Comparison of ENCODE assay signal across 10 cellular contexts in genomic region chr1:23673086-23673813, GRCh38. TPM values are rescaled to one million over a fixed set of nuclear protein-coding genes. Genes with fewer than 3 reads are reported as not detected.
DNase-seq lines count a peak whose midpoint lies in the region; ATAC-seq, FAIRE-seq and TF ChIP-seq lines count a peak whose summit lies in the region.
"Had no signal": no experiment of that assay in that cellular context is flagged by ENCODE, and none has a peak within 500 bp of the region (broad histone marks: within the 10 kb centered on the region; RNA-seq: fewer than 3 reads in every experiment).

No MANE protein-coding gene starts in this region.

- no peak overlapping the region for H3K9ac ChIP-seq in endothelial cell of umbilical vein (replicated peaks; ENCODE audit: extremely low read depth, insufficient read depth, low read length)
- H3K9ac ChIP-seq: BLaER1 had no signal

- POLR2A ChIA-PET in endothelial cell of umbilical vein (lab: Charles Lee) = no interaction called here

- CTCF ChIA-PET in endothelial cell of umbilical vein (lab: Charles Lee) = interaction anchor here (0.6 to 1.3 kb wide), 9 partner anchors 8 to 234 kb away, joined by 3 to 6 read pairs (median 3); partner anchors contain the start of gene RPL11

- no TSS peak for BruUV-seq in endothelial cell of umbilical vein (replicated peaks; lab: Mats Ljungman, UMichigan)

- ATAC-seq in HG02885 (IDR thresholded peaks at IDR 0.05; ENCODE audit: poor library complexity, unreplicated experiment) (no peak), GM21737 (IDR thresholded peaks at IDR 0.05; ENCODE audit: unreplicated experiment) (no peak)

- peak; percentile 76 for FAIRE-seq in endothelial cell of umbilical vein (lab: Jason Lieb, UNC)

- no peak for TF ChIP-seq CTCF in endothelial cell of umbilical vein (IDR thresholded peaks at IDR 0.05; ENCODE audit: extremely low read depth in 1 of 2, insufficient read depth in 1 of 2, low read depth in 1 of 2, low read length in 2 of 2)

- H4K20me1 ChIP-seq in endothelial cell of umbilical vein (replicated peaks; ENCODE audit: control insufficient read depth, extremely low read depth, insufficient read depth, low read length) = no peaks in the 10 kb centered on the region
- H4K20me1 ChIP-seq: BLaER1 had no signal

- H3K79me2 ChIP-seq in endothelial cell of umbilical vein (ENCODE audit: control insufficient read depth, insufficient read depth, low read length) = no peaks in the 10 kb centered on the region

- no peaks in the 10 kb centered on the region for H3K9me1 ChIP-seq in endothelial cell of umbilical vein (replicated peaks; ENCODE audit: control insufficient read depth, extremely low read depth, insufficient read depth, low read length)

- H3K4me3 ChIP-seq in endothelial cell of umbilical vein (replicated peaks in 1 of 3; ENCODE audit: insufficient read depth in 1 of 3, low read depth in 1 of 3, low read length in 3 of 3) (no peak overlapping the region), skeletal muscle cell (ENCODE audit: low read depth, low read length) (no peak overlapping the region)
- H3K4me3 ChIP-seq: BLaER1 had no signal

- H3K36me3 ChIP-seq in endothelial cell of umbilical vein (ENCODE audit: control insufficient read depth in 2 of 2, extremely low read depth in 1 of 2, insufficient read depth in 2 of 2, low read length in 2 of 2) = no peaks in the 10 kb centered on the region
- H3K36me3 ChIP-seq: BLaER1 had no signal

- peaks cover 0 to 4% of the 10 kb centered on the region in 2 experiments for H3K27me3 ChIP-seq in endothelial cell of umbilical vein (ENCODE audit: control insufficient read depth in 2 of 2, insufficient read depth in 2 of 2, low read length in 2 of 2)
- H3K27me3 ChIP-seq: BLaER1 had no signal

- H3K4me1 ChIP-seq in endothelial cell of umbilical vein (ENCODE audit: control insufficient read depth, extremely low read depth, insufficient read depth, low read length) = no peaks in the 10 kb centered on the region
- H3K4me1 ChIP-seq: BLaER1 had no signal

- no peak for TF ChIP-seq POLR2A in endothelial cell of umbilical vein (IDR thresholded peaks at IDR 0.05; ENCODE audit: low read depth, low read length)

- intact Hi-C loops in endothelial cell of umbilical vein (cut with micrococcal nuclease) = no loop called here

- H3K4me2 ChIP-seq in endothelial cell of umbilical vein (ENCODE audit: insufficient read depth, low read length) = no peak overlapping the region
- H3K4me2 ChIP-seq: BLaER1 had no signal

- dilution Hi-C loops in endothelial cell of umbilical vein (cut with MboI; ENCODE audit: extremely low pct_ligation_motif_present, low sequenced_read_pairs) = no loop called here

- DNase-seq in activated effector memory CD4-positive, alpha-beta T cell treated with anti-CD3 and anti-CD28 coated beads, Interleukin-2, amount 50 U/mL, for 16 hours = peak; percentile 66
- no peak for DNase-seq in activated effector memory CD4-positive, alpha-beta T cell treated with Interleukin-2 at 50 U/mL for 16 hours
- DNase-seq in endothelial cell of umbilical vein (ENCODE audit: low read depth, low spot score) (peak; percentile 38), skeletal muscle cell (ENCODE audit: low read depth) (peak; percentile 19)
- no peak for DNase-seq in stimulated activated CD4-positive, alpha-beta T cell treated with anti-CD3 and anti-CD28 coated beads, Interleukin-4, amount 100 ng/mL, for 4 hours

- H3K9me3 ChIP-seq in endothelial cell of umbilical vein (replicated peaks; ENCODE audit: control insufficient read depth, insufficient read depth, low read length) = no peaks in the 10 kb centered on the region
- H3K9me3 ChIP-seq: BLaER1 had no signal

- H2AFZ ChIP-seq in endothelial cell of umbilical vein (ENCODE audit: low read depth, low read length) = no peak overlapping the region

- no peak overlapping the region for H3K27ac ChIP-seq in endothelial cell of umbilical vein (ENCODE audit: insufficient read depth, low read depth, low read length)
- H3K27ac ChIP-seq: BLaER1, VCaP had no signal

TF ChIP-seq in PFSK-1, 5 proteins besides CTCF, POLR2A, EP300 and RAD21:
- TF ChIP-seq POLR2AphosphoS5 (IDR thresholded peaks at IDR 0.05; ENCODE audit: low read depth, low read length) (no peak), REST (IDR thresholded peaks at IDR 0.05; ENCODE audit: insufficient read depth in 1 of 2, low read depth in 2 of 2, low read length in 2 of 2) (peak; percentile 97 to 99), FOXP2 (optimal IDR thresholded peaks at IDR 0.05; ENCODE audit: borderline replicate concordance, extremely low read depth, extremely low read length, insufficient read depth) (no peak), TAF1 (IDR thresholded peaks at IDR 0.05; ENCODE audit: borderline replicate concordance, insufficient read depth, low read length) (no peak), SIN3A (IDR thresholded peaks at IDR 0.05; ENCODE audit: borderline replicate concordance, insufficient read depth, low read length) (peak; percentile 36; the same call in 1 of the 2 replicates)
TF ChIP-seq in PFSK-1: peak in this region for 2.

TF ChIP-seq in endothelial cell of umbilical vein, 7 proteins besides CTCF, POLR2A, EP300 and RAD21:
- TF ChIP-seq JUN (IDR thresholded peaks at IDR 0.05; ENCODE audit: borderline replicate concordance, insufficient read depth, insufficient read length, low read depth) = peak; percentile 20
- no peak for TF ChIP-seq MYC (IDR thresholded peaks at IDR 0.05; ENCODE audit: low read depth, low read length)
- no peak for TF ChIP-seq EZH2 (IDR thresholded peaks at IDR 0.05; ENCODE audit: borderline replicate concordance, low read depth, low read length, severe bottlenecking)
- no peak for TF ChIP-seq POLR2AphosphoS5 (IDR thresholded peaks at IDR 0.05; ENCODE audit: insufficient read depth, low read depth, low read length)
- TF ChIP-seq FOS (IDR thresholded peaks at IDR 0.05; ENCODE audit: borderline replicate concordance, insufficient read depth, low read length) = peak; percentile 30
- no peak for TF ChIP-seq GATA2 (IDR thresholded peaks at IDR 0.05; ENCODE audit: insufficient read depth, insufficient read length, low read depth, low read length)
- TF ChIP-seq MAX (IDR thresholded peaks at IDR 0.05; ENCODE audit: insufficient read depth, insufficient read length) = no peak

RNA-seq across cellular contexts. Expression of gene RPL11, which starts 18.4 kb away (rescaled TPM):
- 2,000 TPM for polyA plus RNA-seq in PFSK-1 (2012; ENCODE audit: insufficient read length, low read depth)
- total RNA-seq in endothelial cell of umbilical vein = 1,084 and 1,169 TPM in 2 replicates
- polyA plus RNA-seq in endothelial cell of umbilical vein = 656 and 861 TPM in 2 replicates
- 1,857 and 2,097 TPM in 2 replicates for polyA plus RNA-seq in endothelial cell of umbilical vein (2011; cell fraction: cytosol; rRNA removed)
- 491 and 654 TPM in 2 replicates for polyA plus RNA-seq in endothelial cell of umbilical vein (2011; cell fraction: nucleus; rRNA removed)
- 2,376 and 2,717 TPM in 2 replicates for polyA plus RNA-seq in endothelial cell of umbilical vein (2012)
- 532 and 552 TPM in 2 replicates for polyA minus RNA-seq in endothelial cell of umbilical vein
- 533 TPM for polyA minus RNA-seq in endothelial cell of umbilical vein (2011; cell fraction: cytosol; rRNA and poly(A)+ RNA removed)
- 123 and 143 TPM in 2 replicates for polyA minus RNA-seq in endothelial cell of umbilical vein (2011; cell fraction: nucleus; rRNA and poly(A)+ RNA removed)

Comparison
In these comparisons a context has a peak if more than half of its experiments do, and no peak if none do; other contexts are left out.
1. DNase-seq: peak in activated effector memory CD4-positive, alpha-beta T cell treated with anti-CD3 and anti-CD28 coated beads, Interleukin-2, amount 50 U/mL, for 16 hours (single experiment), endothelial cell of umbilical vein (single experiment) and skeletal muscle cell (single experiment); none in activated effector memory CD4-positive, alpha-beta T cell treated with Interleukin-2 at 50 U/mL for 16 hours (single experiment) and stimulated activated CD4-positive, alpha-beta T cell treated with anti-CD3 and anti-CD28 coated beads, Interleukin-4, amount 100 ng/mL, for 4 hours (0 of 2).